In genomic region chr12:6532051-6532926, GRCh38 we compare ENCODE assay signal across 8 cellular contexts. TPM values are rescaled to one million over a fixed set of nuclear protein-coding genes. Genes with fewer than 3 reads are reported as not detected.
DNase-seq lines count a peak whose midpoint lies in the region; ATAC-seq and TF ChIP-seq lines count a peak whose summit lies in the region.

No MANE protein-coding gene starts in this region.

- peaks cover 3% of the 10 kb centered on the region for H3K36me3 Mint-ChIP-seq in glutamatergic neuron (ENCODE audit: unreplicated experiment)

- peaks cover 26% of the 10 kb centered on the region for H3K9me3 Mint-ChIP-seq in glutamatergic neuron (ENCODE audit: unreplicated experiment)

- H3K9me3 ChIP-seq in ovary (no peaks in the 10 kb centered on the region), thyroid gland (no peaks in the 10 kb centered on the region)

- peak overlapping the region; percentile 90 for H3K4me3 Mint-ChIP-seq in glutamatergic neuron (ENCODE audit: unreplicated experiment)

- peak; percentile 45 for ATAC-seq in SK-N-SH treated with all-trans-retinoic acid at 6 μM for 48 hours
- ATAC-seq in HG03520 (IDR thresholded peaks at IDR 0.05; ENCODE audit: unreplicated experiment) = no peak

- no peaks in the 10 kb centered on the region for H3K36me3 ChIP-seq in ovary
- H3K36me3 ChIP-seq in thyroid gland = peaks cover 36 to 42% of the 10 kb centered on the region in 2 donors

- WGBS in ovary, 3 donors = 23 to 32% (median 27%) methylated on average over 20 of the region's 20 CpGs
- WGBS in thyroid gland, 2 donors = 14 to 15% methylated on average over 16 to 20 of the region's 20 CpGs

- peak overlapping the region; percentile 96 for H3K27ac Mint-ChIP-seq in glutamatergic neuron (ENCODE audit: unreplicated experiment)

- H3K4me1 Mint-ChIP-seq in glutamatergic neuron (ENCODE audit: low read depth, unreplicated experiment) = peaks cover 29% of the 10 kb centered on the region

- peak overlapping the region; percentile 95 for H3K4me3 ChIP-seq in Jurkat, Clone E6-1 (ENCODE audit: low read length)
- H3K4me3 ChIP-seq in ovary (no peak overlapping the region), thyroid gland (replicated peaks in 1 of 3) (no peak overlapping the region)

- H3K27me3 Mint-ChIP-seq in glutamatergic neuron (ENCODE audit: unreplicated experiment) = peaks cover 12% of the 10 kb centered on the region

- intact Hi-C loops in ovary (cut with DNase I) (loop anchor here in 2 of 4 donors (5.0 to 10.0 kb wide), 2 partner anchors 110 to 207 kb away; no protein-coding TSS in a partner anchor), thyroid gland (cut with DNase I) (loop anchor here (10.0 kb wide), 1 partner anchor 307 kb away; no protein-coding TSS in a partner anchor)

- peaks cover 14% of the 10 kb centered on the region for H3K4me1 ChIP-seq in ovary (ENCODE audit: insufficient read depth)
- peaks cover 27 to 36% of the 10 kb centered on the region in 2 donors for H3K4me1 ChIP-seq in thyroid gland

- no peak for TF ChIP-seq EP300 in ovary (IDR thresholded peaks at IDR 0.05)

- no peak for TF ChIP-seq CTCF in glutamatergic neuron (IDR thresholded peaks at IDR 0.05; ENCODE audit: partially characterized antibody, unreplicated experiment)
- TF ChIP-seq CTCF in ovary (IDR thresholded peaks at IDR 0.05) = no peak
- TF ChIP-seq CTCF in thyroid gland (IDR thresholded peaks at IDR 0.05) = no peak

- TF ChIP-seq POLR2A in ovary (IDR thresholded peaks at IDR 0.05) (no peak), thyroid gland (IDR thresholded peaks at IDR 0.05) (peak in 1 of 2 donors; percentile 59)

- H3K27me3 ChIP-seq in ovary (no peaks in the 10 kb centered on the region), thyroid gland (no peaks in the 10 kb centered on the region)

- H3K27ac ChIP-seq in ovary (peak overlapping the region in 1 of 2 donors; percentile 96), thyroid gland (peak overlapping the region; percentile 85 to 93 (median 90))

- DNase-seq in GM03348 (ENCODE audit: low spot score) (peak; percentile 91), glutamatergic neuron (peak; percentile 72), ovary (peak in 3 of 5 donors; percentile 47 to 64 (median 48)), thyroid gland (peak; percentile 86 to 90)
- DNase-seq in Jurkat, Clone E6-1 (ENCODE audit: low read depth, low spot score) = peak; percentile 84
- peak; percentile 83 for DNase-seq in activated naive CD4-positive, alpha-beta T cell treated with anti-CD3 and anti-CD28 coated beads, Interleukin-2, amount 50 U/mL, for 16 hours

TF ChIP-seq in SK-N-SH treated with all-trans-retinoic acid at 6 μM for 48 hours, 23 proteins besides CTCF, POLR2A, EP300 and RAD21:
- no peak for TF ChIP-seq ESRRG (CRISPR knock-in tag; IDR thresholded peaks at IDR 0.05)
- no peak for TF ChIP-seq TCF4 (CRISPR knock-in tag; IDR thresholded peaks at IDR 0.05; ENCODE audit: borderline replicate concordance)
- no peak for TF ChIP-seq CSRNP3 (CRISPR knock-in tag; IDR thresholded peaks at IDR 0.05)
- TF ChIP-seq ZNF70 (CRISPR knock-in tag; IDR thresholded peaks at IDR 0.05) = no peak
- TF ChIP-seq OSR1 (CRISPR knock-in tag; IDR thresholded peaks at IDR 0.05) = no peak
- no peak for TF ChIP-seq ZNF8 (CRISPR knock-in tag; IDR thresholded peaks at IDR 0.05)
- TF ChIP-seq BACH2 (CRISPR knock-in tag; IDR thresholded peaks at IDR 0.05; ENCODE audit: borderline replicate concordance) = no peak
- TF ChIP-seq TSHZ2 (CRISPR knock-in tag; IDR thresholded peaks at IDR 0.05) = no peak
- no peak for TF ChIP-seq PPARA (CRISPR knock-in tag; IDR thresholded peaks at IDR 0.05; ENCODE audit: borderline replicate concordance)
- no peak for TF ChIP-seq GLIS3 (CRISPR knock-in tag; IDR thresholded peaks at IDR 0.05)
- TF ChIP-seq ZC3H10 (CRISPR knock-in tag; IDR thresholded peaks at IDR 0.05) = no peak
- TF ChIP-seq ISL1 (CRISPR knock-in tag; IDR thresholded peaks at IDR 0.05) = no peak
- TF ChIP-seq PATZ1 (CRISPR knock-in tag; IDR thresholded peaks at IDR 0.05; ENCODE audit: borderline replicate concordance) = no peak
- TF ChIP-seq ZNF565 (CRISPR knock-in tag; conservative IDR thresholded peaks at IDR 0.05; ENCODE audit: low read depth) = no peak
- TF ChIP-seq SNAI2 (CRISPR knock-in tag; IDR thresholded peaks at IDR 0.05) = no peak

RNA-seq across cellular contexts. Expression of gene GAPDH, which starts 2.0 kb away (rescaled TPM):
- 5,274 TPM for polyA plus RNA-seq in Jurkat, Clone E6-1 (2012; ENCODE audit: insufficient read depth, insufficient read length)
- total RNA-seq in glutamatergic neuron (ENCODE audit: unreplicated experiment) = 2,124 TPM
- 1,000 to 10,000 TPM in 5 of 7 donors, 100 to 1,000 TPM in 2; 661 to 1,442 (median 1,249) TPM for total RNA-seq in ovary
- polyA plus RNA-seq in ovary = 1,000 to 10,000 TPM; 1,086 to 1,247 TPM
- 1,000 to 10,000 TPM; 1,191 to 3,596 (median 1,852) TPM for total RNA-seq in thyroid gland

RNA-seq across cellular contexts. Expression of gene IFFO1, which starts 23.6 kb away (rescaled TPM):
- 21.3 TPM for polyA plus RNA-seq in Jurkat, Clone E6-1 (2012; ENCODE audit: insufficient read depth, insufficient read length)
- total RNA-seq in glutamatergic neuron (ENCODE audit: unreplicated experiment) = 50.3 TPM
- total RNA-seq in ovary = 10 to 100 TPM; 10.9 to 31.4 (median 22.9) TPM
- polyA plus RNA-seq in ovary = 10 to 100 TPM in 1 of 2 donors, 1 to 10 TPM in 1; 9.7 to 25.9 TPM
- 10 to 100 TPM in 1 of 4 donors, 1 to 10 TPM in 3; 5.0 to 10.2 (median 7.5) TPM for total RNA-seq in thyroid gland

RNA-seq across cellular contexts. Expression of gene NOP2, which starts 35.8 kb away (rescaled TPM):
- 91.1 TPM for polyA plus RNA-seq in Jurkat, Clone E6-1 (2012; ENCODE audit: insufficient read depth, insufficient read length)
- total RNA-seq in glutamatergic neuron (ENCODE audit: unreplicated experiment) = 53.5 TPM
- total RNA-seq in ovary = 10 to 100 TPM; 11.6 to 46.9 (median 24.5) TPM
- 10 to 100 TPM; 11.6 to 31.2 TPM for polyA plus RNA-seq in ovary
- 10 to 100 TPM; 23.0 to 50.8 (median 35.6) TPM for total RNA-seq in thyroid gland

RNA-seq across cellular contexts. Expression of gene NCAPD2, which starts 38.4 kb away (rescaled TPM):
- 88.5 TPM for polyA plus RNA-seq in Jurkat, Clone E6-1 (2012; ENCODE audit: insufficient read depth, insufficient read length)
- total RNA-seq in glutamatergic neuron (ENCODE audit: unreplicated experiment) (29.3 TPM), ovary (10 to 100 TPM; 11.5 to 19.5 (median 16.4) TPM), thyroid gland (10 to 100 TPM; 22.4 to 31.8 (median 28.6) TPM)
- polyA plus RNA-seq in ovary = 10 to 100 TPM in 1 of 2 donors, 1 to 10 TPM in 1; 8.8 to 19.4 TPM

RNA-seq across cellular contexts. Expression of gene MRPL51, which starts 39.2 kb away (rescaled TPM):
- polyA plus RNA-seq in Jurkat, Clone E6-1 (2012; ENCODE audit: insufficient read depth, insufficient read length) = 450 TPM
- total RNA-seq in glutamatergic neuron (ENCODE audit: unreplicated experiment) (138 TPM), ovary (100 to 1,000 TPM in 4 of 7 donors, 10 to 100 TPM in 3; 27.5 to 119 (median 108) TPM), thyroid gland (10 to 100 TPM; 16.7 to 84.6 (median 46.9) TPM)
- polyA plus RNA-seq in ovary = 100 to 1,000 TPM in 1 of 2 donors, 10 to 100 TPM in 1; 74.1 to 142 TPM
